8 cellular contexts compared by ENCODE assay signal in the genomic region with DNA sequence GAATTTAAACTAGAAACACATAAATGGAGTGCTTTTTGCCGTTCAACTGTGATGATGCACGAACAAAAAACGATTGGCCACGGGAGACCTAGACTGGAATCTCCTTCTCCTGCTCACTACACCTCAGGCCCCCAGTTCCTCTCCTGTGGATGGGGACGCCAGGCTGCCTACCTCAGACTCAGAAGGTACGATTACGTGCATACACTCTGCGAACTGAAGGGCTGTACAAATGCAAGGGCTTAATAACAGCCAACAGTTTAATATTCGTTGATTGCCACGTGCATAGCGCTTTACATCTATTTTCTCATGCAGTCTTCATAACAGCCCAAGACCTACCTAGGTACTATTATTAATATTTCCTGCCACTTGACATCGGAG. TPM values are rescaled to one million over a fixed set of nuclear protein-coding genes. Genes with fewer than 3 reads are reported as not detected.
DNase-seq lines count a peak whose midpoint lies in the region; ATAC-seq, FAIRE-seq and TF ChIP-seq lines count a peak whose summit lies in the region.

No MANE protein-coding gene starts in this region.

- peak overlapping the region; percentile 60; the same call in 1 of the 2 replicates for H3K18ac ChIP-seq in H1 (ENCODE audit: extremely low read depth, low read length)
- no peak overlapping the region for H3K18ac ChIP-seq in neuronal stem cell (ENCODE audit: low read length)

- H3K4me1 Mint-ChIP-seq in Calu3 (ENCODE audit: low read depth, unreplicated experiment) = peaks cover 14% of the 10 kb centered on the region

- no peaks in the 10 kb centered on the region for H3K9me3 Mint-ChIP-seq in Calu3 (ENCODE audit: low read depth, unreplicated experiment)

- H2AK5ac ChIP-seq in H1 (ENCODE audit: low read depth, low read length) (no peak overlapping the region), neuronal stem cell (ENCODE audit: low read depth, low read length) (no peak overlapping the region)

- H3K27ac ChIP-seq in H1 (ENCODE audit: low read depth, low read length) (0 out of 2 replicates have a peak overlapping the region, but pooled peaks have one; percentile 6), neuronal stem cell (replicated peaks; ENCODE audit: low read length) (no peak overlapping the region)

- H4K91ac ChIP-seq in H1 (replicated peaks; ENCODE audit: insufficient read length, low read length) = peak overlapping the region; percentile 29
- no peak overlapping the region for H4K91ac ChIP-seq in neuronal stem cell (ENCODE audit: low read depth, low read length, poor library complexity)

- H3K4me3 ChIP-seq in NT2/D1 (ENCODE audit: insufficient read length, low read depth) = peak overlapping the region; percentile 76
- peak overlapping the region; percentile 76 to 88 (median 81) for H3K4me3 ChIP-seq in H1 (ENCODE audit: extremely low read depth in 1 of 4, insufficient read depth in 2 of 4, low read depth in 3 of 4, low read length in 4 of 4)
- H3K4me3 ChIP-seq in neuronal stem cell (ENCODE audit: low read length in 2 of 2) = peak overlapping the region in 1 of 2 donors; percentile 93

- no peak for TF ChIP-seq POLR2A in H1 (IDR thresholded peaks at IDR 0.05; ENCODE audit: control extremely low read depth in 1 of 2, low read depth in 2 of 2, low read length in 2 of 2)

- DNase-seq in Calu3 (no peak), NT2/D1 (ENCODE audit: low read depth, low spot score) (no peak), H1 (ENCODE audit: low read depth in 1 of 2, low spot score in 2 of 2) (no peak), neuronal stem cell (ENCODE audit: low spot score) (no peak), NCI-H226 (no peak)
- DNase-seq in activated CD8-positive, alpha-beta memory T cell treated with anti-CD3 and anti-CD28 coated beads, Interleukin-2, amount 50 U/mL, for 48 hours = no peak

- CTCF ChIA-PET in Calu3 (lab: Charles Lee) (interaction anchor here (0.7 to 1.1 kb wide), 4 partner anchors 8 to 306 kb away, joined by 3 to 4 read pairs (median 3); no protein-coding TSS in a partner anchor), H1 (lab: Charles Lee; ENCODE audit: partially characterized antibody) (interaction anchor here (0.6 to 3.8 kb wide), 8 partner anchors 10 to 305 kb away, joined by 3 to 39 read pairs (median 8); no protein-coding TSS in a partner anchor)

- H3K9me3 ChIP-seq in NT2/D1 (ENCODE audit: insufficient read depth, low read length) = no peaks in the 10 kb centered on the region
- no peaks in the 10 kb centered on the region for H3K9me3 ChIP-seq in H1 (ENCODE audit: insufficient read depth in 2 of 2, low read depth in 1 of 2, low read length in 1 of 2)
- H3K9me3 ChIP-seq in neuronal stem cell (replicated peaks in 1 of 2; ENCODE audit: control insufficient read depth in 2 of 2, insufficient read depth in 1 of 2, low read depth in 1 of 2, low read length in 2 of 2) = no peaks in the 10 kb centered on the region

- H3K27ac Mint-ChIP-seq in Calu3 (ENCODE audit: unreplicated experiment) = no peak overlapping the region

- H3K14ac ChIP-seq in H1 (ENCODE audit: insufficient read length) = no peak overlapping the region
- no peak overlapping the region for H3K14ac ChIP-seq in neuronal stem cell (ENCODE audit: low read length)

- POLR2A ChIA-PET in H1 (lab: Charles Lee; ENCODE audit: partially characterized antibody) = interaction anchor here (1.1 to 1.5 kb wide), 3 partner anchors 10 to 290 kb away, joined by 3 to 4 read pairs (median 3); no protein-coding TSS in a partner anchor

- no TSS peak for BruUV-seq in Calu3 (replicated peaks; lab: Mats Ljungman, UMichigan)

- peak; percentile 19 for FAIRE-seq in H1 (lab: Jason Lieb, UNC)

- H3K36me3 ChIP-seq in NT2/D1 (ENCODE audit: insufficient read depth, insufficient read length, low read length) = no peaks in the 10 kb centered on the region
- H3K36me3 ChIP-seq in H1 (ENCODE audit: control insufficient read depth in 2 of 4, insufficient read depth in 4 of 4, low read length in 3 of 4) = no peaks in the 10 kb centered on the region
- H3K36me3 ChIP-seq in neuronal stem cell (replicated peaks in 1 of 2; ENCODE audit: control insufficient read depth in 2 of 2, insufficient read depth in 2 of 2, low read length in 2 of 2) = no peaks in the 10 kb centered on the region

- H3K4me1 ChIP-seq in NT2/D1 (ENCODE audit: insufficient read depth, insufficient read length) = no peaks in the 10 kb centered on the region
- peaks cover 0 to 8% (median 0%) of the 10 kb centered on the region in 4 experiments; a peak in 2 of 7 replicates for H3K4me1 ChIP-seq in H1 (replicated peaks in 1 of 4; ENCODE audit: control insufficient read depth in 3 of 4, insufficient read depth in 4 of 4, low read length in 3 of 4)
- H3K4me1 ChIP-seq in neuronal stem cell (ENCODE audit: control insufficient read depth in 2 of 2, insufficient read depth in 1 of 2, low read depth in 1 of 2, low read length in 2 of 2) = peaks cover 2 to 3% of the 10 kb centered on the region in 2 donors

- peaks cover 6% of the 10 kb centered on the region for H3K23me2 ChIP-seq in H1 (ENCODE audit: low read depth, low read length)

- H3K23ac ChIP-seq in H1 (ENCODE audit: insufficient read length) (no peak overlapping the region), neuronal stem cell (ENCODE audit: low read depth, low read length, poor library complexity) (no peak overlapping the region)

- H3K27me3 ChIP-seq in NT2/D1 (ENCODE audit: insufficient read depth, insufficient read length) (no peaks in the 10 kb centered on the region), H1 (replicated peaks in 1 of 4; ENCODE audit: control insufficient read depth in 3 of 4, extremely low read depth in 1 of 4, insufficient read depth in 3 of 4, low read length in 3 of 4) (no peaks in the 10 kb centered on the region), neuronal stem cell (ENCODE audit: control insufficient read depth in 3 of 3, insufficient read depth in 3 of 3, low read depth in 1 of 3, low read length in 3 of 3) (peaks cover 0 to 24% (median 0%) of the 10 kb centered on the region in 3 experiments)

- H2BK12ac ChIP-seq in H1 (ENCODE audit: low read depth, low read length) (no peak overlapping the region), neuronal stem cell (ENCODE audit: low read length) (no peak overlapping the region)

- no peak overlapping the region for H4K8ac ChIP-seq in H1 (ENCODE audit: extremely low read depth, insufficient read depth, low read length)
- peak overlapping the region; percentile 88 for H4K8ac ChIP-seq in neuronal stem cell (ENCODE audit: low read depth, low read length)

- TF ChIP-seq CTCF in Calu3 (IDR thresholded peaks at IDR 0.05; ENCODE audit: unreplicated experiment) = no peak
- TF ChIP-seq CTCF in H1 (IDR thresholded peaks at IDR 0.05; ENCODE audit: control extremely low read depth in 1 of 3, insufficient read depth in 1 of 3, low read depth in 1 of 3, low read length in 3 of 3) = no peak

- H2BK15ac ChIP-seq in H1 (ENCODE audit: low read length) (0 out of 2 replicates have a peak overlapping the region, but pooled peaks have one; percentile 41), neuronal stem cell (ENCODE audit: low read length) (no peak overlapping the region)

- no peaks in the 10 kb centered on the region for H3K27me3 Mint-ChIP-seq in Calu3 (ENCODE audit: unreplicated experiment)

- H2AFZ ChIP-seq in H1 (ENCODE audit: low read length) (peak overlapping the region; percentile 95), neuronal stem cell (ENCODE audit: low read length) (peak overlapping the region; percentile 100)

- ATAC-seq in HG02840 (IDR thresholded peaks at IDR 0.05; ENCODE audit: low FRiP score, unreplicated experiment) (no peak), HG03571 (IDR thresholded peaks at IDR 0.05; ENCODE audit: unreplicated experiment) (no peak)

- peak overlapping the region; percentile 65 to 90 for H3K4me2 ChIP-seq in H1 (ENCODE audit: insufficient read depth in 1 of 2, low read depth in 2 of 2, low read length in 2 of 2)
- peak overlapping the region; percentile 78 for H3K4me2 ChIP-seq in neuronal stem cell (ENCODE audit: insufficient read depth, low read length, poor library complexity, severe bottlenecking)

- H4K5ac ChIP-seq in H1 (ENCODE audit: insufficient read length, low read depth, low read length) = no peak overlapping the region

- intact Hi-C loops in Calu3 (cut with micrococcal nuclease; ENCODE audit: unreplicated experiment) = no loop called here

- no peak overlapping the region for H3K4ac ChIP-seq in H1 (replicated peaks; ENCODE audit: insufficient read length, low read depth, low read length)
- no peak overlapping the region for H3K4ac ChIP-seq in neuronal stem cell (ENCODE audit: low read length)

- H2BK120ac ChIP-seq in H1 (replicated peaks; ENCODE audit: low read depth, low read length) (no peak overlapping the region), neuronal stem cell (ENCODE audit: low read depth, low read length) (no peak overlapping the region)

- H3K79me2 ChIP-seq in H1 (ENCODE audit: control insufficient read depth in 1 of 2, insufficient read depth in 2 of 2, low read length in 2 of 2) = no peaks in the 10 kb centered on the region

- H3K9ac ChIP-seq in NT2/D1 (ENCODE audit: insufficient read length, low read depth) (peak overlapping the region; percentile 29), H1 (replicated peaks in 1 of 4; ENCODE audit: extremely low read depth in 1 of 4, low read depth in 3 of 4, low read length in 3 of 4) (no peak overlapping the region; a peak in 1 of 7 replicates), neuronal stem cell (ENCODE audit: low read depth, low read length, poor library complexity) (peak overlapping the region; percentile 34)

- H3K79me1 ChIP-seq in H1 (ENCODE audit: low read depth, low read length) = no peaks in the 10 kb centered on the region
- no peaks in the 10 kb centered on the region for H3K79me1 ChIP-seq in neuronal stem cell (ENCODE audit: low read depth, low read length)

- H3K4me3 Mint-ChIP-seq in Calu3 (ENCODE audit: low read depth, unreplicated experiment) = peak overlapping the region; percentile 91

- no peak overlapping the region for H2BK20ac ChIP-seq in H1 (ENCODE audit: low read length)

- H3K36me3 Mint-ChIP-seq in Calu3 (ENCODE audit: insufficient read depth, unreplicated experiment) = peaks cover 19% of the 10 kb centered on the region

- H2BK5ac ChIP-seq in H1 (ENCODE audit: low read depth, low read length) = peak overlapping the region; percentile 11; the same call in 1 of the 2 replicates
- no peak overlapping the region for H2BK5ac ChIP-seq in neuronal stem cell (ENCODE audit: low read length)

- no peak for TF ChIP-seq RAD21 in H1 (IDR thresholded peaks at IDR 0.05 in 1 of 2, conservative IDR thresholded peaks at IDR 0.05 in 1 of 2; ENCODE audit: low read depth in 2 of 2, low read length in 2 of 2)

- H4K20me1 ChIP-seq in H1 (replicated peaks in 1 of 2; ENCODE audit: control insufficient read depth in 1 of 2, insufficient read depth in 2 of 2, low read length in 2 of 2) = no peaks in the 10 kb centered on the region

- TF ChIP-seq EP300 in H1 (IDR thresholded peaks at IDR 0.05; ENCODE audit: borderline replicate concordance in 1 of 2, low read depth in 2 of 2, low read length in 2 of 2) = no peak

- H3K56ac ChIP-seq in H1 (replicated peaks; ENCODE audit: insufficient read length, low read depth, low read length) = no peak overlapping the region

- WGBS in H1 (ENCODE audit: extremely low coverage in 1 of 2, insufficient coverage in 1 of 2, insufficient read length in 1 of 2, insufficient replicate concordance in 2 of 2, low coverage in 1 of 2, low lambda C conversion rate in 2 of 2, missing lambda C conversion rate in 1 of 2), 2 experiments = 47% methylated on average over 12 of the region's 12 CpGs; no CpG with 5 or more reads in 1 of the 2 experiments
- WGBS in neuronal stem cell (ENCODE audit: extremely low coverage in 2 of 2, insufficient read length in 2 of 2, insufficient replicate concordance in 1 of 2), 2 donors = no CpG with 5 or more reads among the region's 12 CpGs

RNA-seq across cellular contexts. Expression of a gene that starts 0.5 kb away (rescaled TPM):
- total RNA-seq in Calu3 (2022) = 4.5 and 7.1 TPM in 2 replicates
- 4.3 and 4.4 TPM in 2 replicates for total RNA-seq in H1 (2021; fragmentation: NEBNext Ultra II Directional; extraction: Animal tissue kit (Norgen Biotek cat#: 25700))
- polyA plus RNA-seq in H1 (2011; rRNA removed) = 1.6 and 1.7 TPM in 2 replicates
- 2.8 TPM for polyA plus RNA-seq in H1 (2011; cell fraction: cytosol; rRNA removed)
- 3.8 TPM for polyA plus RNA-seq in H1 (2011; cell fraction: nucleus; rRNA removed)
- 1.9 to 4.6 TPM (median 2.5 TPM) in 4 replicates for polyA plus RNA-seq in H1 (2012, experiment 1 of 2)
- polyA plus RNA-seq in H1 (2012, experiment 2 of 2) = 0.87 TPM
- polyA plus RNA-seq in H1 (2013, experiment 1 of 2) = 3.4 TPM
- polyA plus RNA-seq in H1 (2013, experiment 2 of 2) = 3.7 TPM
- 4.3 and 6.5 TPM in 2 replicates for polyA minus RNA-seq in H1 (2011; rRNA and poly(A)+ RNA removed)
- 2.1 TPM for polyA minus RNA-seq in H1 (2011; cell fraction: cytosol; rRNA and poly(A)+ RNA removed)
- 6.7 TPM for polyA minus RNA-seq in H1 (2011; cell fraction: nucleus; rRNA and poly(A)+ RNA removed)
- polyA plus RNA-seq in neuronal stem cell (2013, experiment 1 of 2) = 5.5 TPM
- polyA plus RNA-seq in neuronal stem cell (2013, experiment 2 of 2) = 6.1 TPM

Comparison
In these comparisons a context has a peak if more than half of its experiments do, and no peak if none do; other contexts are left out.
1. H3K9ac ChIP-seq: peak in NT2/D1 (single experiment) and neuronal stem cell (single experiment); none in H1 (0 of 4).